13 cellular contexts compared by ENCODE assay signal in the genomic region with DNA sequence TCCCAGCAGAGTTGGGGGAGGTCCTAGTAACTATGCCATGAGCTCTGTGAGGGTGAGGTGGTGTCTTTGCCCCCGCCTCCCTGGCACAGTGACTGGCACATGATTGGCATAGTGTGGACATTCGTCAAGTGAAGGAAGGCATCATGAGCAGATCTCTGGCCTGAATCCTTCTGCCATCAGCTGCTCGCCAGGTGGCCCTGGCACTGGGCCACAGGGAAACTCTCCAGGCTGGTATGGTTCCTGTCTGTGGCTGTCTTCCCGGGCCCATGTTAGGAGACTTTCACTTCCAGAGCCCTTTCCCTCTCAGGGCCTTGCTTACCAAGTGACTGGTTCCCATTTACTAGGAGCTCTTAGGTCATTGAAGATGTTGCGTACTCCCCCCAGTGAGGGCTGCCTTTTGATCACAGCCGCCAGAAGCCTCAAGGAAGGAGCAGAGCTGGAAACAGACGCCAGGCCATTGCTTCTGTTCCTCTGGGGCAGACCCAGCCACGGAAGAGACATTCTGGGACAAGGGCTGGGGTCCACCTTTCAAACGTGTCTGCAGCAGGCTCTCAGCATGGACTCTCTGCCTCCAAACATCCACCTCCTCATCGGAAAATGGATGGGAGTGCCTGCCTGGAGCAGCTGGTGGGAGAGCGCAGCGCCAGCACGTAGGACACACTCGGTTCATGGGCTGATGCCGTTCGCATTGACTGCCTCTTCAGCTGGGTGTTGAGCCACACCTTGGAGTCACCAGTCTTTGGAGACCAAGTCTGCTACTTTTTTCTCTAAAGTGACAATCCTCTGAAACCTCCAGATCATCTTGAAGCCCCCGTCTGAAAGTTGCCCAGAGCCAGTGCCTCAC.
DNase-seq lines count a peak whose midpoint lies in the region; ATAC-seq and TF ChIP-seq lines count a peak whose summit lies in the region.
"Had no signal": no experiment of that assay in that cellular context is flagged by ENCODE, and none has a peak within 500 bp of the region (broad histone marks: within the 10 kb centered on the region; RNA-seq: fewer than 3 reads in every experiment).

No MANE protein-coding gene starts in this region.

- H3K27me3 ChIP-seq in stomach, result no peaks in the 10 kb centered on the region
- H3K27me3 ChIP-seq: cardiac muscle cell had no signal

- no peaks in the 10 kb centered on the region for H3K9me3 Mint-ChIP-seq in activated T-cell treated with anti-CD3 and anti-CD28 coated beads, Interleukin-2, amount 50 U/mL, for 24 hours
- H3K9me3 Mint-ChIP-seq: memory B cell, T-cell had no signal

- TF ChIP-seq CTCF in RWPE1 (conservative IDR thresholded peaks at IDR 0.05; ENCODE audit: low read depth) (no peak), stomach (IDR thresholded peaks at IDR 0.05) (no peak), GM10248 (IDR thresholded peaks at IDR 0.05; ENCODE audit: control extremely low read depth, extremely low read depth, low read depth, missing control alignments) (no peak)

- ATAC-seq in left ventricle myocardium superior (peak; percentile 82), GM18520 (IDR thresholded peaks at IDR 0.05; ENCODE audit: unreplicated experiment) (no peak)
- ATAC-seq: T-cell had no signal

- TF ChIP-seq EP300 in stomach (IDR thresholded peaks at IDR 0.05), result no peak

- no peak for DNase-seq in activated T-cell treated with anti-CD3 and anti-CD28 coated beads, Interleukin-2, amount 50 U/mL, for 24 hours
- DNase-seq in activated T-cell treated with anti-CD3 and anti-CD28 coated beads for 4 hours (no peak), RWPE1 (ENCODE audit: low spot score) (no peak), left ventricle myocardium superior (peak; percentile 90), stomach (peak; percentile 86), GM10248 (ENCODE audit: extremely low spot score) (no peak), NCI-H2227 treated with DMSO at 0.1 percent for 48 hours (lab: John Stamatoyannopoulos, UW) (no peak)
- DNase-seq: activated CD8-positive, alpha-beta memory T cell treated with anti-CD3 and anti-CD28 coated beads, Interleukin-2, amount 50 U/mL, for 4 hours; HCEC 1CT; T-cell had no signal

- peak overlapping the region; percentile 82 for H3K27ac Mint-ChIP-seq in activated T-cell treated with anti-CD3 and anti-CD28 coated beads, Interleukin-2, amount 50 U/mL, for 24 hours
- H3K27ac Mint-ChIP-seq: memory B cell, T-cell had no signal

- H3K4me1 ChIP-seq in stomach, result peaks cover 10 to 50% (median 31%) of the 10 kb centered on the region in 4 donors

- POLR2A ChIA-PET in RWPE1 (lab: Yijun Ruan, JAX; ENCODE audit: low non-redundant PET) (no interaction called here), GM10248 (lab: Yijun Ruan, JAX) (no interaction called here)

- CTCF ChIA-PET in RWPE1 (lab: Yijun Ruan, JAX), result interaction anchor here (0.6 to 1.9 kb wide), 4 partner anchors 11 to 398 kb away, joined by 3 to 8 read pairs (median 4); no protein-coding TSS in a partner anchor
- CTCF ChIA-PET in GM10248 (lab: Yijun Ruan, JAX), result interaction anchor here (0.7 to 3.0 kb wide), 7 partner anchors 11 to 392 kb away, joined by 3 to 18 read pairs (median 3); no protein-coding TSS in a partner anchor

- no peaks in the 10 kb centered on the region for H3K27me3 Mint-ChIP-seq in activated T-cell treated with anti-CD3 and anti-CD28 coated beads, Interleukin-2, amount 50 U/mL, for 24 hours
- H3K27me3 Mint-ChIP-seq: memory B cell, T-cell had no signal

- no peaks in the 10 kb centered on the region for H3K9me3 ChIP-seq in stomach

- peaks cover 42 to 86% (median 79%) of the 10 kb centered on the region in 4 donors for H3K36me3 ChIP-seq in stomach

- WGBS in stomach, 5 donors, result 70 to 72% (median 71%) methylated on average over 17 of the region's 17 CpGs

- peaks cover 30% of the 10 kb centered on the region for H3K4me1 Mint-ChIP-seq in activated T-cell treated with anti-CD3 and anti-CD28 coated beads, Interleukin-2, amount 50 U/mL, for 24 hours (ENCODE audit: low read depth)

- peak overlapping the region; percentile 65 for H3K27ac ChIP-seq in RWPE1
- peak overlapping the region in 4 of 5 donors; percentile 17 to 75 (median 54) for H3K27ac ChIP-seq in stomach
- H3K27ac ChIP-seq: cardiac muscle cell had no signal

- intact Hi-C loops in left ventricle myocardium superior (cut with micrococcal nuclease), result loop anchor here (5.0 to 10.0 kb wide), 2 partner anchors 63 to 390 kb away; a partner anchor contains a TSS
- intact Hi-C loops in stomach (cut with DNase I; ENCODE audit: low total_unique reads), result loop anchor here (5.0 to 10.0 kb wide), 2 partner anchors 73 to 390 kb away; no protein-coding TSS in a partner anchor

- peaks cover 92% of the 10 kb centered on the region for H3K36me3 Mint-ChIP-seq in activated T-cell treated with anti-CD3 and anti-CD28 coated beads, Interleukin-2, amount 50 U/mL, for 24 hours (ENCODE audit: low read depth)

- no peak overlapping the region for H3K4me3 ChIP-seq in stomach
- H3K4me3 ChIP-seq: cardiac muscle cell had no signal

- no peak for TF ChIP-seq POLR2A in stomach (IDR thresholded peaks at IDR 0.05)

- no peak overlapping the region for H3K4me3 Mint-ChIP-seq in activated T-cell treated with anti-CD3 and anti-CD28 coated beads, Interleukin-2, amount 50 U/mL, for 24 hours
- H3K4me3 Mint-ChIP-seq: memory B cell, T-cell had no signal

Comparison
In these comparisons a context has a peak if more than half of its experiments do, and no peak if none do; other contexts are left out.
1. DNase-seq: peak in left ventricle myocardium superior (single experiment) and stomach (single experiment); none in activated T-cell treated with anti-CD3 and anti-CD28 coated beads, Interleukin-2, amount 50 U/mL, for 24 hours (single experiment), activated T-cell treated with anti-CD3 and anti-CD28 coated beads for 4 hours (single experiment), RWPE1 (single experiment), GM10248 (single experiment) and NCI-H2227 treated with DMSO at 0.1 percent for 48 hours (single experiment).